In genomic region chr9:12272471-12273072, GRCh38 we compare ENCODE assay signal across 28 cellular contexts.
"Had no signal": no experiment of that assay in that cellular context is flagged by ENCODE, and none has a peak within 500 bp of the region (broad histone marks: within the 10 kb centered on the region; RNA-seq: fewer than 3 reads in every experiment).

No MANE protein-coding gene starts in this region.

- H3K27ac ChIP-seq: foreskin keratinocyte, heart left ventricle, left lung, lower lobe of right lung, pancreas, prostate gland, right atrium auricular region, testis had no signal

- ATAC-seq: activated CD4-positive, alpha-beta T cell treated with anti-CD3 and anti-CD28 coated beads for 36 hours; activated naive CD4-positive, alpha-beta T cell treated with anti-CD3 and anti-CD28 coated beads, Interleukin-2, amount 50 U/mL, for 72 hours; activated T-cell treated with anti-CD3 and anti-CD28 coated beads, Interleukin-2, amount 50 U/mL, for 72 hours; foreskin keratinocyte; heart left ventricle; left lung; lower lobe of right lung; mucosa of descending colon; natural killer cell treated with Interleukin-12 subunit alpha and Interleukin-12 subunit beta and Interleukin-15 and Interleukin-18, amount 100 ng/mL, for 72 hours; pancreas; T-cell had no signal

- DNase-seq: activated CD4-positive, alpha-beta T cell treated with anti-CD3 and anti-CD28 coated beads for 36 hours; activated CD4-positive, alpha-beta T cell treated with anti-CD3 and anti-CD28 coated beads, Interleukin-2, amount 50 U/mL, for 4 hours; activated CD4-positive, CD25-positive, alpha-beta regulatory T cell; activated naive CD4-positive, alpha-beta T cell; activated T-cell treated with anti-CD3 and anti-CD28 coated beads for 4 hours; activated T-cell treated with anti-CD3 and anti-CD28 coated beads, Interleukin-2, amount 50 U/mL, for 72 hours; effector memory CD4-positive, alpha-beta T cell; erythroblast; foreskin keratinocyte; heart left ventricle; kidney glomerular epithelial cell; left lung; lower lobe of right lung; mesendoderm; mucosa of descending colon; pancreas; stimulated activated CD4-positive, alpha-beta T cell treated with anti-CD3 and anti-CD28 coated beads, Interleukin-2, amount 100 ng/mL, for 48 hours; stimulated activated naive CD4-positive, alpha-beta T cell treated with Interleukin-2 at 50 U/mL for 16 hours; T-cell; testis; trophoblast cell had no signal

- H3K4me3 Mint-ChIP-seq: activated CD4-positive, alpha-beta T cell treated with anti-CD3 and anti-CD28 coated beads for 36 hours; activated T-cell treated with anti-CD3 and anti-CD28 coated beads, Interleukin-2, amount 50 U/mL, for 72 hours; natural killer cell treated with Interleukin-12 subunit alpha and Interleukin-12 subunit beta and Interleukin-15 and Interleukin-18, amount 100 ng/mL, for 72 hours; T-cell; T-helper 2 cell treated with Interferon-gamma antibody and Interleukin-4, amounts not matched to agents 5 μg/mL and 100 μg/mL, for 36 hours had no signal

- H3K27ac Mint-ChIP-seq: activated CD4-positive, alpha-beta T cell treated with anti-CD3 and anti-CD28 coated beads for 36 hours; activated naive CD4-positive, alpha-beta T cell treated with anti-CD3 and anti-CD28 coated beads, Interleukin-2, amount 50 U/mL, for 72 hours; activated T-cell treated with anti-CD3 and anti-CD28 coated beads, Interleukin-2, amount 50 U/mL, for 72 hours; natural killer cell treated with Interleukin-12 subunit alpha and Interleukin-12 subunit beta and Interleukin-15 and Interleukin-18, amount 100 ng/mL, for 72 hours; T-cell; T-helper 2 cell treated with Interferon-gamma antibody and Interleukin-4, amounts not matched to agents 5 μg/mL and 100 μg/mL, for 36 hours had no signal

- H3K4me1 ChIP-seq: foreskin keratinocyte, heart left ventricle, left lung, lower lobe of right lung, pancreas, prostate gland, right atrium auricular region, testis had no signal

- FAIRE-seq: colon, pancreas, urothelium cell line had no signal

- H3K9me3 ChIP-seq: heart left ventricle, left lung, lower lobe of right lung, mucosa of descending colon, pancreas, prostate gland, right atrium auricular region, testis had no signal

- H3K36me3 ChIP-seq: heart left ventricle, left lung, lower lobe of right lung, pancreas, prostate gland, right atrium auricular region had no signal

- H3K36me3 Mint-ChIP-seq: T-cell had no signal

- H3K27me3 ChIP-seq: foreskin keratinocyte, heart left ventricle, left lung, pancreas, right atrium auricular region, testis had no signal

- H3K4me3 ChIP-seq: heart left ventricle, left lung, lower lobe of right lung, mucosa of descending colon, pancreas, prostate gland, right atrium auricular region, testis had no signal

- H3K27me3 Mint-ChIP-seq: activated CD4-positive, alpha-beta T cell treated with anti-CD3 and anti-CD28 coated beads for 36 hours; natural killer cell treated with Interleukin-12 subunit alpha and Interleukin-12 subunit beta and Interleukin-15 and Interleukin-18, amount 100 ng/mL, for 72 hours; T-cell had no signal

- H3K4me1 Mint-ChIP-seq: activated CD4-positive, alpha-beta T cell treated with anti-CD3 and anti-CD28 coated beads for 36 hours; T-cell had no signal
